Comparison of ENCODE assay signal across 27 cellular contexts in the genomic region with DNA sequence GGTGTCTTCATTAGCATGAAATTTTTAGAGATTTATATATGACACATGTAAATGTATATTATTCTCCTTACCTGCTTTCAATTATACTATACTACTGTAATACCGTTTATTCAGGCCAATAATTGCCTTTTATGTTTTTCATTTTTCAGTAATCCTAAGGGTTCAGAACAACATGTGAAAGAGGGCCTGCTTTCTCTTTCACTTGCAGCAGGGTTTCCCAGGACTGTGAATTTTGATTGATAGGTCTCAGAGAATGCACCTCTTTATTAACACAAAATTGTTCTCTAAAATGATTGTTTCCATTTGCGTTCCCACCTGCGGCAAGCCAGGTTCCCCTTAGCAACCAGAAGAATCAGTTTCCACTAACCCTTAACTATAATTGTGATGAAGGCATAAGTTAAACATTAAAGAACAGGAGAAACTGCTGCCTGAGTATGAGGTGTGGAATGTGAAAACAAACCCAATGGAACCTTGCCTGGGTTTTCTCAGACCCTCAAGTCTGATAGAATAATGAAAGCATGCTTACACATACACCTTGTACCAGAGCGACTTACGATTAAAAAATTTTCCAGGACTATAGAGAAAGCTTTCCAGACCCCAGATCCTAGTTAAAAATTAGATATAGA.
DNase-seq lines count a peak whose midpoint lies in the region; ATAC-seq and TF ChIP-seq lines count a peak whose summit lies in the region.
"Had no signal": no experiment of that assay in that cellular context is flagged by ENCODE, and none has a peak within 500 bp of the region (broad histone marks: within the 10 kb centered on the region; RNA-seq: fewer than 3 reads in every experiment).

No MANE protein-coding gene starts in this region.

- H3K36me3 ChIP-seq in cardiac muscle cell = no peaks in the 10 kb centered on the region
- no peaks in the 10 kb centered on the region for H3K36me3 ChIP-seq in muscle layer of colon (ENCODE audit: insufficient read depth, low read length)
- H3K36me3 ChIP-seq: esophagus muscularis mucosa, right lobe of liver, thoracic aorta had no signal

- H3K4me3 ChIP-seq in cardiac muscle cell (no peak overlapping the region), muscle layer of colon (ENCODE audit: low read depth in 1 of 2, low read length in 2 of 2) (peak overlapping the region; percentile 5 to 35)
- H3K4me3 ChIP-seq: right lobe of liver, thoracic aorta had no signal

- H3K9me3 ChIP-seq in cardiac muscle cell (ENCODE audit: low read depth) (no peaks in the 10 kb centered on the region), muscle layer of colon (ENCODE audit: low read length) (no peaks in the 10 kb centered on the region)
- H3K9me3 ChIP-seq: esophagus muscularis mucosa, right lobe of liver, thoracic aorta had no signal

- H3K4me1 ChIP-seq in cardiac muscle cell (ENCODE audit: low read depth) = peaks cover 13% of the 10 kb centered on the region
- H3K4me1 ChIP-seq in muscle layer of colon (ENCODE audit: insufficient read depth, low read length) = peaks cover 8% of the 10 kb centered on the region
- H3K4me1 ChIP-seq: parathyroid adenoma, right lobe of liver had no signal

- H3K27ac ChIP-seq in cardiac muscle cell = peak overlapping the region; percentile 61
- H3K27ac ChIP-seq in muscle layer of colon (ENCODE audit: low read depth, low read length) = no peak overlapping the region
- H3K27ac ChIP-seq: esophagus muscularis mucosa, parathyroid adenoma, right lobe of liver, thoracic aorta had no signal

- DNase-seq in cardiac muscle cell (ENCODE audit: low read depth in 1 of 2, low spot score in 1 of 2) = no peak
- DNase-seq in left ventricle myocardium superior = no peak
- peak; percentile 22 for DNase-seq in glomerular visceral epithelial cell (ENCODE audit: extremely low spot score)
- DNase-seq in OCI-M1 (lab: John Stamatoyannopoulos, UW) = no peak
- DNase-seq: activated CD4-positive, alpha-beta memory T cell treated with anti-CD3 and anti-CD28 coated beads for 36 hours; activated CD8-positive, alpha-beta memory T cell treated with anti-CD3 and anti-CD28 coated beads, Interleukin-2, amount 50 U/mL, for 48 hours; activated naive CD4-positive, alpha-beta T cell treated with anti-CD3 and anti-CD28 coated beads, Interleukin-2, amount 50 U/mL, for 16 hours; AML-193; amygdala; CD4-positive, alpha-beta memory T cell; cortex of kidney; endodermal cell; foreskin melanocyte; HCEC 1CT; NCI-H1105; NCI-H187 treated with DMSO at 0.1 percent for 48 hours; NCI-H526 treated with DMSO at 0.1 percent for 48 hours; right lobe of liver; stimulated activated naive CD4-positive, alpha-beta T cell treated with Interleukin-2 at 50 U/mL for 16 hours had no signal

- no peak for TF ChIP-seq CTCF in cardiac muscle cell (IDR thresholded peaks at IDR 0.05; ENCODE audit: low read depth, low read length)

- intact Hi-C loops in left ventricle myocardium superior (cut with micrococcal nuclease) = no loop called here

- no peaks in the 10 kb centered on the region for H3K27me3 ChIP-seq in cardiac muscle cell
- no peaks in the 10 kb centered on the region for H3K27me3 ChIP-seq in muscle layer of colon (ENCODE audit: control insufficient read depth in 1 of 2, insufficient read depth in 2 of 2, low read length in 2 of 2)
- H3K27me3 ChIP-seq: esophagus muscularis mucosa, right lobe of liver had no signal

- ATAC-seq in left ventricle myocardium superior = no peak
- ATAC-seq in GM18907 (IDR thresholded peaks at IDR 0.05; ENCODE audit: unreplicated experiment) = no peak
- no peak for ATAC-seq in GM18520 (IDR thresholded peaks at IDR 0.05; ENCODE audit: unreplicated experiment)
- no peak for ATAC-seq in GM18502 (IDR thresholded peaks at IDR 0.05; ENCODE audit: poor library complexity, unreplicated experiment)
- ATAC-seq: activated CD4-positive, CD25-positive, alpha-beta regulatory T cell treated with anti-CD3 and anti-CD28 coated beads, Interleukin-2, amount 50 U/mL, for 24 hours; right lobe of liver had no signal

- H3K9ac ChIP-seq in muscle layer of colon (ENCODE audit: low read length) = no peak overlapping the region
- H3K9ac ChIP-seq: parathyroid adenoma had no signal
